8 cellular contexts compared by ENCODE assay signal in genomic region chr15:40906947-40907802, GRCh38. TPM values are rescaled to one million over a fixed set of nuclear protein-coding genes. Genes with fewer than 3 reads are reported as not detected.
A peak's percentile ranks its signal among the peaks of the same experiment; 100 is the strongest.
DNase-seq lines count a peak whose midpoint lies in the region; ATAC-seq and TF ChIP-seq lines count a peak whose summit lies in the region.

No MANE protein-coding gene starts in this region.

- H3K27ac ChIP-seq in sigmoid colon, result peak overlapping the region; percentile 75 to 87 (median 80)

- H3K36me3 Mint-ChIP-seq in activated naive CD4-positive, alpha-beta T cell treated with anti-CD3 and anti-CD28 coated beads, Interleukin-2, amount 50 U/mL, for 24 hours, result peaks cover 6% of the 10 kb centered on the region

- H3K9me3 ChIP-seq in sigmoid colon, result no peaks in the 10 kb centered on the region

- peak overlapping the region; percentile 22 to 48 (median 43) for H3K4me3 ChIP-seq in sigmoid colon

- H3K36me3 ChIP-seq in sigmoid colon, result peaks cover 0 to 21% (median 15%) of the 10 kb centered on the region in 4 donors

- no peak for TF ChIP-seq EP300 in sigmoid colon (IDR thresholded peaks at IDR 0.05)

- H3K4me3 Mint-ChIP-seq in activated naive CD4-positive, alpha-beta T cell treated with anti-CD3 and anti-CD28 coated beads, Interleukin-2, amount 50 U/mL, for 24 hours, result peak overlapping the region; percentile 82

- peaks cover 30% of the 10 kb centered on the region for H3K4me1 Mint-ChIP-seq in activated naive CD4-positive, alpha-beta T cell treated with anti-CD3 and anti-CD28 coated beads, Interleukin-2, amount 50 U/mL, for 24 hours

- TF ChIP-seq CTCF in sigmoid colon (IDR thresholded peaks at IDR 0.05), result no peak

- H3K9me3 Mint-ChIP-seq in activated naive CD4-positive, alpha-beta T cell treated with anti-CD3 and anti-CD28 coated beads, Interleukin-2, amount 50 U/mL, for 24 hours, result no peaks in the 10 kb centered on the region

- H3K27me3 ChIP-seq in sigmoid colon, result no peaks in the 10 kb centered on the region

- ATAC-seq in left cardiac atrium, result peak; percentile 41 to 48
- no peak for ATAC-seq in HG02884 (IDR thresholded peaks at IDR 0.05; ENCODE audit: unreplicated experiment)
- ATAC-seq in GM18519 (IDR thresholded peaks at IDR 0.05; ENCODE audit: low FRiP score, unreplicated experiment), result no peak

- WGBS in sigmoid colon, 2 donors, result 7 to 10% methylated on average over 23 of the region's 23 CpGs

- peak overlapping the region; percentile 74 for H3K27ac Mint-ChIP-seq in activated naive CD4-positive, alpha-beta T cell treated with anti-CD3 and anti-CD28 coated beads, Interleukin-2, amount 50 U/mL, for 24 hours

- no peak for TF ChIP-seq POLR2A in sigmoid colon (IDR thresholded peaks at IDR 0.05)

- intact Hi-C loops in left cardiac atrium (cut with DNase I) (loop anchor here (2.0 to 10.0 kb wide), 3 partner anchors 35 to 278 kb away; no protein-coding TSS in a partner anchor), sigmoid colon (cut with DNase I) (loop anchor here (5.0 kb wide), 3 partner anchors 35 to 210 kb away; partner anchors contain the start of gene INO80)

- no peaks in the 10 kb centered on the region for H3K27me3 Mint-ChIP-seq in activated naive CD4-positive, alpha-beta T cell treated with anti-CD3 and anti-CD28 coated beads, Interleukin-2, amount 50 U/mL, for 24 hours

- H3K4me1 ChIP-seq in sigmoid colon, result peaks cover 0 to 31% (median 29%) of the 10 kb centered on the region in 4 donors

- peak; percentile 32 to 38 for DNase-seq in activated CD4-positive, alpha-beta T cell treated with anti-CD3 and anti-CD28 coated beads for 4 hours
- DNase-seq in activated CD4-positive, alpha-beta T cell treated with anti-CD3 and anti-CD28 coated beads, Interleukin-2, amount 50 U/mL, for 4 hours, result no peak
- DNase-seq in NCI-H774 (lab: John Stamatoyannopoulos, UW) (peak; percentile 68), left cardiac atrium (peak; percentile 70), sigmoid colon (no peak)

RNA-seq across cellular contexts. Expression of gene VPS18, which starts 12.9 kb away (rescaled TPM):
- total RNA-seq in left cardiac atrium, result 10 to 100 TPM; 17.1 to 23.7 TPM
- 10 to 100 TPM; 17.4 to 19.6 (median 19.0) TPM for total RNA-seq in sigmoid colon
- polyA plus RNA-seq in sigmoid colon, result 10 to 100 TPM in 1 of 3 donors, 1 to 10 TPM in 2; 4.8 to 15.1 (median 6.7) TPM

RNA-seq across cellular contexts. Expression of gene DLL4, which starts 22.0 kb away (rescaled TPM):
- total RNA-seq in left cardiac atrium (1 to 10 TPM; 8.5 to 9.2 TPM), sigmoid colon (1 to 10 TPM; 3.5 to 5.4 (median 4.6) TPM)
- polyA plus RNA-seq in sigmoid colon, result 10 to 100 TPM in 1 of 3 donors, 1 to 10 TPM in 2; 1.6 to 12.2 (median 3.6) TPM

RNA-seq across cellular contexts. Expression of gene RHOV, which starts 33.1 kb away (rescaled TPM):
- total RNA-seq in left cardiac atrium, result not detected
- not detected for total RNA-seq in sigmoid colon
- 1 to 10 TPM; 4.8 to 8.1 (median 5.2) TPM for polyA plus RNA-seq in sigmoid colon

RNA-seq across cellular contexts. Expression of gene CHAC1, which starts 46.1 kb away (rescaled TPM):
- total RNA-seq in left cardiac atrium, result 1 to 10 TPM; 2.6 to 3.3 TPM
- 1 to 10 TPM in 3 of 4 donors, under 1 TPM in 1; 0.66 to 3.1 (median 2.4) TPM for total RNA-seq in sigmoid colon
- 10 to 100 TPM in 1 of 3 donors, 1 to 10 TPM in 2; 3.0 to 31.4 (median 8.3) TPM for polyA plus RNA-seq in sigmoid colon

Comparison
In these comparisons a context has a peak if more than half of its experiments do, and no peak if none do; other contexts are left out.
1. DNase-seq: peak in activated CD4-positive, alpha-beta T cell treated with anti-CD3 and anti-CD28 coated beads for 4 hours (2 of 2), NCI-H774 (single experiment) and left cardiac atrium (single experiment); none in activated CD4-positive, alpha-beta T cell treated with anti-CD3 and anti-CD28 coated beads, Interleukin-2, amount 50 U/mL, for 4 hours (0 of 2) and sigmoid colon (single experiment).
2. ATAC-seq: peak in left cardiac atrium (2 of 2); none in HG02884 (single experiment) and GM18519 (single experiment).